8 cellular contexts compared by ENCODE assay signal in the genomic region with DNA sequence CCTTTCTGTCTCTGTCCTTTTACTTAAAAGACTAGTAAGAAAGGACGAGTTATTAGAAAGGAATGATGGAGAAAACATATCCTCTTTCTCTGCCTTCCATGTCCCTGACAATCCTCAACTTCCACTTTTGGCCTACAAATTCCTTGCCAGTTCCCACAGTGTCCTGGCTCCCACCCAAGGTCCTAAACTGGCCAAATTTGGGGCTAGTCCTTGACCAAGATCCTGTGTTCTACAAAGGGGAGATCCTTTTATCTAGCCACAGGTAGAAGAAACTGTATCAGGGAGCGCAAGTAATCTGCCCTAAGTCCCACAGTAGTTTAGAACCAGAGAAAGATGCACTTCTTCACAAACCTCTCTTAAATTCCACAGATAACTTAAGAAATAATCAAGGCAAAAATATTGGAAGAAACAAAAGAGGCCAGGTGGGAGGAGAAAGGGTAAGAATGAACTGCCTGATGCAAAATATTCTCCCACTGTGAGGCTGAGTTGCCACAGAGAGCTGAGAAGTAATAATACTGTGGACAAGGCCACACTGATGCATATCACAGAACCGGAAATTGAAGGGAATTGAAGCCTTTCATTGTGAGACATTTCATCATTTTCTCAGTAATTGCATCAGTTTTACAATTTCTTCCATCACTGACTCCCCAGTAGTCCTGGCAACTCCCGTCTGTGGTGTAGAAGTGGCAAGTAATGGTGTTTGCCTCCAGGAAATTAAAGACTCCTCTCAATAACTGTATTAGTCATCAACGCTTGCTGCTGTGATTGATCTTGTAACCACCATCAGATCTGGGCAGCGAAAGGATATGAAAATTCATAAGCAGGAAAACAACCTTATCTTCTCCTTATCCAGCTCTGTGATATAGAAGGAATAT. TPM values are rescaled to one million over a fixed set of nuclear protein-coding genes. Genes with fewer than 3 reads are reported as not detected.
A peak's percentile ranks its signal among the peaks of the same experiment; 100 is the strongest.
DNase-seq lines count a peak whose midpoint lies in the region; ATAC-seq and TF ChIP-seq lines count a peak whose summit lies in the region.

No MANE protein-coding gene starts in this region.

- no peaks in the 10 kb centered on the region for H3K36me3 ChIP-seq in lower lobe of right lung

- peak; percentile 41 for DNase-seq in activated CD4-positive, alpha-beta T cell treated with anti-CD3 and anti-CD28 coated beads for 48 hours
- no peak for DNase-seq in lower lobe of right lung
- DNase-seq in left cardiac atrium = no peak
- DNase-seq in mesenteric fat pad (ENCODE audit: low spot score) = no peak
- DNase-seq in 8988T = no peak
- DNase-seq in T1000 (lab: John Stamatoyannopoulos, UW) = no peak

- no peaks in the 10 kb centered on the region for H3K27me3 ChIP-seq in lower lobe of right lung (ENCODE audit: low read depth)

- no peaks in the 10 kb centered on the region for H3K9me3 ChIP-seq in lower lobe of right lung

- intact Hi-C loops in lower lobe of right lung (cut with DNase I) = no loop called here
- intact Hi-C loops in left cardiac atrium (cut with DNase I) = no loop called here

- H3K27ac ChIP-seq in lower lobe of right lung = no peak overlapping the region

- no peaks in the 10 kb centered on the region for H3K4me1 ChIP-seq in lower lobe of right lung

- H3K4me3 ChIP-seq in lower lobe of right lung = no peak overlapping the region

- peak; percentile 49 for ATAC-seq in GM18520 (IDR thresholded peaks at IDR 0.05; ENCODE audit: unreplicated experiment)
- ATAC-seq in HG03432 (IDR thresholded peaks at IDR 0.05; ENCODE audit: unreplicated experiment) = peak; percentile 63
- peak; percentile 43 to 59 for ATAC-seq in lower lobe of right lung
- ATAC-seq in left cardiac atrium = no peak

- no peak for TF ChIP-seq CTCF in lower lobe of right lung (IDR thresholded peaks at IDR 0.05)

RNA-seq across cellular contexts. Expression of gene DNAJC12, which starts 47.2 kb away (rescaled TPM):
- 1.5 TPM for total RNA-seq in lower lobe of right lung
- total RNA-seq in left cardiac atrium = 1 to 10 TPM; 3.6 to 3.7 TPM
- total RNA-seq in mesenteric fat pad = 1.0 TPM

Comparison
In these comparisons a context has a peak if more than half of its experiments do, and no peak if none do; other contexts are left out.
1. ATAC-seq: peak in GM18520 (single experiment), HG03432 (single experiment) and lower lobe of right lung (2 of 2); none in left cardiac atrium (0 of 2).